ENCODE assay signal across 10 cellular contexts in genomic region chr12:1776139-1776975, GRCh38. TPM values are rescaled to one million over a fixed set of nuclear protein-coding genes. Genes with fewer than 3 reads are reported as not detected.
DNase-seq lines count a peak whose midpoint lies in the region; ATAC-seq and TF ChIP-seq lines count a peak whose summit lies in the region.
"Had no signal": no experiment of that assay in that cellular context is flagged by ENCODE, and none has a peak within 500 bp of the region (broad histone marks: within the 10 kb centered on the region; RNA-seq: fewer than 3 reads in every experiment).

No MANE protein-coding gene starts in this region.

- no peaks in the 10 kb centered on the region for H3K27me3 ChIP-seq in GM23338 (ENCODE audit: insufficient read depth)

- H3K27me3 Mint-ChIP-seq in GM23338 (ENCODE audit: insufficient read depth, low read depth, poor library complexity), result no peaks in the 10 kb centered on the region

- H3K9me3 Mint-ChIP-seq in GM23338, result no peaks in the 10 kb centered on the region
- H3K9me3 Mint-ChIP-seq: T-helper 1 cell treated with Interleukin-12 subunit alpha and Interleukin-12 subunit beta and Interleukin-4 antibody, amounts not matched to agents 30 μg/mL and 1 μg/mL, for 36 hours had no signal

- no peaks in the 10 kb centered on the region for H3F3A ChIP-seq in GM23338 (replicated peaks; ENCODE audit: low read depth)

- peaks cover 23% of the 10 kb centered on the region; the same call in 2 of the 3 replicates for H3K4me1 Mint-ChIP-seq in GM23338

- peaks cover 3% of the 10 kb centered on the region; the same call in 1 of the 2 replicates for H3K36me3 ChIP-seq in GM23338 (ENCODE audit: insufficient read depth)

- ATAC-seq in GM23338 (peak; percentile 64), HG02840 (IDR thresholded peaks at IDR 0.05; ENCODE audit: low FRiP score, unreplicated experiment) (no peak)

- 0 out of 2 replicates have a peak, but pooled peaks cover 13% of the 10 kb centered on the region for H3K4me1 ChIP-seq in GM23338 (ENCODE audit: insufficient read depth)

- H3K4me3 ChIP-seq in GM23338 (no peak overlapping the region), epithelial cell of esophagus (ENCODE audit: low read length) (no peak overlapping the region)

- peaks cover 46% of the 10 kb centered on the region for H3K79me2 ChIP-seq in GM23338 (replicated peaks; ENCODE audit: insufficient read depth)

- no peak overlapping the region for H3K4me2 ChIP-seq in GM23338

- H3K27ac ChIP-seq in GM23338 (ENCODE audit: low read depth), result no peak overlapping the region

- H3K4me3 Mint-ChIP-seq in GM23338, result no peak overlapping the region
- H3K4me3 Mint-ChIP-seq: T-helper 1 cell treated with Interleukin-12 subunit alpha and Interleukin-12 subunit beta and Interleukin-4 antibody, amounts not matched to agents 30 μg/mL and 1 μg/mL, for 36 hours had no signal

- 0 out of 2 replicates have a peak, but pooled peaks cover 23% of the 10 kb centered on the region for H4K20me1 ChIP-seq in GM23338 (replicated peaks; ENCODE audit: insufficient read depth)

- TF ChIP-seq CTCF in GM23338 (conservative IDR thresholded peaks at IDR 0.05; ENCODE audit: low read depth in 2 of 2), result no peak
- TF ChIP-seq CTCF in epithelial cell of esophagus (IDR thresholded peaks at IDR 0.05; ENCODE audit: insufficient read depth, low read depth, low read length, missing control alignments), result no peak

- H3K9me2 ChIP-seq in GM23338 (ENCODE audit: insufficient read depth), result no peaks in the 10 kb centered on the region

- no peak overlapping the region for H3K27ac Mint-ChIP-seq in GM23338
- H3K27ac Mint-ChIP-seq: T-helper 1 cell treated with Interleukin-12 subunit alpha and Interleukin-12 subunit beta and Interleukin-4 antibody, amounts not matched to agents 30 μg/mL and 1 μg/mL, for 36 hours had no signal

- H2AFZ ChIP-seq in GM23338, result no peak overlapping the region

- H3K36me3 Mint-ChIP-seq in GM23338 (ENCODE audit: low read depth), result no peaks in the 10 kb centered on the region; the same call in 1 of the 3 replicates

- DNase-seq in GM23338 (ENCODE audit: low spot score) (no peak), NCI-H82 treated with DMSO at 0.1 percent for 48 hours (lab: John Stamatoyannopoulos, UW; ENCODE audit: unreplicated experiment) (peak; percentile 42), epithelial cell of esophagus (ENCODE audit: low read depth) (peak; percentile 93), renal cortical epithelial cell (ENCODE audit: low read depth) (peak; percentile 69), COR-L47 (lab: John Stamatoyannopoulos, UW) (no peak), medulla oblongata (ENCODE audit: extremely low spot score) (no peak), NCI-H2029 (lab: John Stamatoyannopoulos, UW) (no peak)
- DNase-seq: amygdala had no signal

TF ChIP-seq in GM23338, 12 proteins besides CTCF, POLR2A, EP300 and RAD21 (continues in another document):
- TF ChIP-seq CREB1 (CRISPR knock-in tag; IDR thresholded peaks at IDR 0.05; ENCODE audit: low read depth), result no peak
- TF ChIP-seq STAT1 (IDR thresholded peaks at IDR 0.05; ENCODE audit: unreplicated experiment), result no peak
- TF ChIP-seq ZNF331 (CRISPR knock-in tag; IDR thresholded peaks at IDR 0.05; ENCODE audit: low read depth), result no peak
- no peak for TF ChIP-seq REST (IDR thresholded peaks at IDR 0.05; ENCODE audit: unreplicated experiment)
- TF ChIP-seq JUNB (IDR thresholded peaks at IDR 0.05; ENCODE audit: unreplicated experiment), result no peak
- no peak for TF ChIP-seq NANOG (IDR thresholded peaks at IDR 0.05; ENCODE audit: borderline replicate concordance)
- no peak for TF ChIP-seq ZNF462 (CRISPR knock-in tag; IDR thresholded peaks at IDR 0.05)
- TF ChIP-seq ZNF114 (CRISPR knock-in tag; IDR thresholded peaks at IDR 0.05), result no peak
- no peak for TF ChIP-seq EZH2 (IDR thresholded peaks at IDR 0.05; ENCODE audit: low read depth, unreplicated experiment)
- TF ChIP-seq EZH2phosphoT487 (IDR thresholded peaks at IDR 0.05; ENCODE audit: unreplicated experiment), result no peak
- TF ChIP-seq POLR2AphosphoS5 (IDR thresholded peaks at IDR 0.05; ENCODE audit: low read depth), result no peak

RNA-seq across cellular contexts. Expression of gene LRTM2, which starts 44.0 kb away (rescaled TPM):
- total RNA-seq in GM23338 (2014; rRNA removed; shearing (Covaris generic)), result 0.12 TPM in 1 of 2 replicates, not detected in the other
- 0.08 TPM in 1 of 2 replicates, not detected in the other for polyA plus RNA-seq in GM23338 (2016; fragmentation: Nextera tagmentation; extraction: Ambion mirVana)
- total RNA-seq in renal cortical epithelial cell, result not detected in 2 replicates

Comparison
In these comparisons a context has a peak if more than half of its experiments do, and no peak if none do; other contexts are left out.
1. DNase-seq: peak in NCI-H82 treated with DMSO at 0.1 percent for 48 hours (single experiment), epithelial cell of esophagus (single experiment) and renal cortical epithelial cell (single experiment); none in GM23338 (single experiment), COR-L47 (single experiment), medulla oblongata (single experiment) and NCI-H2029 (single experiment).